9 cellular contexts compared by ENCODE assay signal in the genomic region with DNA sequence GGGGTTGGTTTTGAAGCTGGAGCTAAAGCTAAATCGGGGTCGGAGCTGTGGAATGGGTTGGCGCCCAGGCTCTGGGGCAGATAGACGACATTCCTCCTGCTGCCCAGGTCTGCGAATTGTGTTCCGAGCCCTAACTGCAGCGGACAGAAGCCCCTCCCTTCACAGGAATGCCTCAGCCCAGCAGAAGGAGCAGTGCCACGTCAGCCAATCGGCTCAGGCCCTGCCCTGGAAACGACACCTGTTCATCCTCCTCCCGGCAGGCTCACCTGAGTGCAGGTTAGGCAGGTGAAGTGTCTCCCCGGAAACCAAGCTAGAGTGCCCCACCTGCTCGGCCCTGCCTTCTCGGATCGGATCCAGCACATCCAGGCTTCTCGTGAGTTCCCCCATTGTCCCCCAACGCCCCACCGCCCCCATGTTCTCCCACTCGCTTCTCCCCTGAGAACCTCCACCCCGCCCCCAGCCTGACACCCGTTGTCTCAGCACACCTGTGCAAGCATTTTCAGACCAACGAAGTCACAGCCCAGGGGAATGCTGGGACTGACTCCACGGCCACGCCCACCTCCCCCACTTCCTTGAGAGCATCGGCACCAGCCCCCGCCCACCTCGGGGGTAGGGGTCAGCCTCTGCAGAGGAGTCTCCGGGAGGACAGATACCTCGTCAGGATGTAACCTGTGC. TPM values are rescaled to one million over a fixed set of nuclear protein-coding genes. Genes with fewer than 3 reads are reported as not detected.
DNase-seq lines count a peak whose midpoint lies in the region; ATAC-seq and TF ChIP-seq lines count a peak whose summit lies in the region.
"Had no signal": no experiment of that assay in that cellular context is flagged by ENCODE, and none has a peak within 500 bp of the region (broad histone marks: within the 10 kb centered on the region; RNA-seq: fewer than 3 reads in every experiment).

No MANE protein-coding gene starts in this region.

- CTCF ChIA-PET in PC-3 (lab: Charles Lee), result no interaction called here

- H3K4me2 ChIP-seq in PC-3 (ENCODE audit: low read length), result peak overlapping the region; percentile 75

- in situ Hi-C loops in gastrocnemius medialis (cut with MboI; ENCODE audit: low sequenced_read_pairs in 4 of 4), result no loop called here

- no TSS peak for BruUV-seq in PC-3 (replicated peaks; lab: Mats Ljungman, UMichigan)

- DNase-seq in HPDE6-E6E7 (ENCODE audit: extremely low spot score) (peak; percentile 95), PC-3 (peak; percentile 88), right atrium auricular region (ENCODE audit: low spot score) (no peak), retinal pigment epithelial cell (ENCODE audit: low read depth) (no peak), NCI-H226 (no peak), HuH-7 (ENCODE audit: low spot score) (no peak), gastrocnemius medialis (no peak)

- H3K27me3 ChIP-seq in PC-3 (ENCODE audit: low read length) (no peaks in the 10 kb centered on the region), right atrium auricular region (no peaks in the 10 kb centered on the region), gastrocnemius medialis (peaks cover 8 to 16% (median 11%) of the 10 kb centered on the region in 3 donors)

- peaks cover 16% of the 10 kb centered on the region for H3K4me1 ChIP-seq in PC-3 (ENCODE audit: insufficient read depth, low read length)
- H3K4me1 ChIP-seq in right atrium auricular region, result peaks cover 0 to 20% of the 10 kb centered on the region in 2 donors
- no peaks in the 10 kb centered on the region for H3K4me1 ChIP-seq in gastrocnemius medialis

- ATAC-seq in PC-3, result peak; percentile 91
- ATAC-seq in gastrocnemius medialis, result no peak
- no peak for ATAC-seq in GM19467 (IDR thresholded peaks at IDR 0.05; ENCODE audit: unreplicated experiment)

- POLR2A ChIA-PET in PC-3 (lab: Charles Lee; ENCODE audit: unreplicated experiment), result interaction anchor here (0.5 to 0.6 kb wide), 3 partner anchors 47 to 436 kb away, joined by 4 to 6 read pairs (median 4); no protein-coding TSS in a partner anchor

- H4K20me1 ChIP-seq in PC-3 (ENCODE audit: low read length), result no peaks in the 10 kb centered on the region

- no peaks in the 10 kb centered on the region for H3K79me2 ChIP-seq in PC-3 (ENCODE audit: low read length)

- no peak for TF ChIP-seq POLR2A in gastrocnemius medialis (IDR thresholded peaks at IDR 0.05)

- H3K9me3 ChIP-seq in PC-3 (ENCODE audit: low read length), result no peaks in the 10 kb centered on the region
- H3K9me3 ChIP-seq in right atrium auricular region, result no peaks in the 10 kb centered on the region
- no peaks in the 10 kb centered on the region for H3K9me3 ChIP-seq in gastrocnemius medialis

- intact Hi-C loops in PC-3 (cut with micrococcal nuclease) (no loop called here), gastrocnemius medialis (cut with DNase I; ENCODE audit: low total_unique reads) (no loop called here)

- no peak overlapping the region for H3K9ac ChIP-seq in PC-3 (ENCODE audit: low read length)

- H3K36me3 ChIP-seq in PC-3 (ENCODE audit: low read depth, low read length), result no peaks in the 10 kb centered on the region
- no peaks in the 10 kb centered on the region for H3K36me3 ChIP-seq in right atrium auricular region
- H3K36me3 ChIP-seq in gastrocnemius medialis, result no peaks in the 10 kb centered on the region

- TF ChIP-seq CTCF in PC-3 (conservative IDR thresholded peaks at IDR 0.05; ENCODE audit: low read depth, low read length) (no peak), right atrium auricular region (IDR thresholded peaks at IDR 0.05) (no peak), retinal pigment epithelial cell (conservative IDR thresholded peaks at IDR 0.05; ENCODE audit: low read depth, low read length) (no peak), gastrocnemius medialis (IDR thresholded peaks at IDR 0.05 in 4 of 5, conservative IDR thresholded peaks at IDR 0.05 in 1 of 5) (no peak)

- H3K27ac ChIP-seq in PC-3 (ENCODE audit: low read length), result no peak overlapping the region
- no peak overlapping the region for H3K27ac ChIP-seq in right atrium auricular region
- no peak overlapping the region for H3K27ac ChIP-seq in gastrocnemius medialis

- peak overlapping the region; percentile 55 for H3K4me3 ChIP-seq in PC-3 (ENCODE audit: low read length)
- H3K4me3 ChIP-seq in right atrium auricular region, result peak overlapping the region; percentile 23 to 31
- H3K4me3 ChIP-seq in retinal pigment epithelial cell (ENCODE audit: low read length), result peak overlapping the region; percentile 50
- H3K4me3 ChIP-seq in gastrocnemius medialis, result no peak overlapping the region

- peak overlapping the region; percentile 65 for H2AFZ ChIP-seq in PC-3 (ENCODE audit: low read length)

- no peaks in the 10 kb centered on the region for H3K9me2 ChIP-seq in PC-3 (replicated peaks; ENCODE audit: low read length)

- H3F3A ChIP-seq in PC-3 (ENCODE audit: low read length, unreplicated experiment), result no peaks in the 10 kb centered on the region

RNA-seq across cellular contexts. Expression of a gene that starts 0.8 kb away (rescaled TPM):
- total RNA-seq in PC-3 (2014; rRNA removed) (8.6 and 9.8 TPM in 2 replicates), right atrium auricular region (1 to 10 TPM in 1 of 2 donors, under 1 TPM in 1; 0.70 to 2.1 TPM), gastrocnemius medialis (not detected)
- total RNA-seq: HT1080 had no signal

RNA-seq across cellular contexts. Expression of a gene that starts 14.8 kb away (rescaled TPM):
- total RNA-seq in PC-3 (2014; rRNA removed), result 10.4 and 17.8 TPM in 2 replicates
- total RNA-seq in right atrium auricular region, result not detected
- total RNA-seq in gastrocnemius medialis, result under 1 TPM in 1 of 4 donors, not detected in 3; 0.27 TPM
- total RNA-seq: HT1080 had no signal

RNA-seq across cellular contexts. Expression of a gene that starts 30.2 kb away (rescaled TPM):
- total RNA-seq in PC-3 (2014; rRNA removed), result 1.5 and 1.8 TPM in 2 replicates
- total RNA-seq in right atrium auricular region, result 10 to 100 TPM; 23.6 to 51.7 TPM
- total RNA-seq in gastrocnemius medialis, result 10 to 100 TPM; 15.9 to 27.9 (median 20.7) TPM

Comparison
In these comparisons a context has a peak if more than half of its experiments do, and no peak if none do; other contexts are left out.
1. DNase-seq: peak in HPDE6-E6E7 (single experiment) and PC-3 (single experiment); none in right atrium auricular region (single experiment), retinal pigment epithelial cell (single experiment), NCI-H226 (single experiment), HuH-7 (single experiment) and gastrocnemius medialis (0 of 2).
2. H3K4me3 ChIP-seq: peak in PC-3 (single experiment), right atrium auricular region (2 of 2) and retinal pigment epithelial cell (single experiment); none in gastrocnemius medialis (0 of 4).